25 cellular contexts compared by ENCODE assay signal in genomic region chr20:63367446-63368055, GRCh38. TPM values are rescaled to one million over a fixed set of nuclear protein-coding genes. Genes with fewer than 3 reads are reported as not detected.
"Had no signal": no experiment of that assay in that cellular context is flagged by ENCODE, and none has a peak within 500 bp of the region (broad histone marks: within the 10 kb centered on the region; RNA-seq: fewer than 3 reads in every experiment).

No MANE protein-coding gene starts in this region.

- DNase-seq: activated CD4-positive, alpha-beta T cell treated with anti-CD3 and anti-CD28 coated beads for 4 hours; activated CD8-positive, alpha-beta memory T cell treated with anti-CD3 and anti-CD28 coated beads, Interleukin-2, amount 50 U/mL, for 4 hours; activated CD8-positive, alpha-beta T cell treated with anti-CD3 and anti-CD28 coated beads for 36 hours; activated gamma-delta T cell treated with Interleukin-2 at 50 U/mL for 16 hours; activated naive CD4-positive, alpha-beta T cell treated with anti-CD3 and anti-CD28 coated beads, Interleukin-2, amount 50 U/mL, for 16 hours; activated naive CD8-positive, alpha-beta T cell treated with anti-CD3 and anti-CD28 coated beads, Interleukin-2, amount 10 ng/mL, durations not matched to agents 7 days and 5 days; activated T-cell treated with anti-CD3 and anti-CD28 coated beads, Interleukin-2, amount 50 U/mL, for 72 hours; central memory CD4-positive, alpha-beta T cell; MG63; MV-4-11; NCI-H1417 treated with DMSO at 0.1 percent for 48 hours; NCI-H1694; NCI-H2029; NCI-H2107; NCI-H510A; NCI-H526 treated with DMSO at 0.1 percent for 48 hours; SJCRH30 had no signal

- H3K27ac Mint-ChIP-seq: activated CD8-positive, alpha-beta T cell treated with anti-CD3 and anti-CD28 coated beads for 36 hours; activated naive CD8-positive, alpha-beta T cell treated with anti-CD3 and anti-CD28 coated beads, Interleukin-2, amount 10 ng/mL, durations not matched to agents 7 days and 5 days; activated T-cell treated with anti-CD3 and anti-CD28 coated beads, Interleukin-2, amount 50 U/mL, for 72 hours; activated T-helper 2 cell treated with anti-CD3 and anti-CD28 coated beads, Interferon-gamma antibody, Interleukin-2, Interleukin-4, amounts not matched to agents 10 μg/mL and 5 μg/mL and 100 μg/mL, durations not matched to agents 14 hours and 24 hours and 36 hours; T-helper 1 cell treated with Interleukin-12 subunit alpha and Interleukin-12 subunit beta and Interleukin-4 antibody, amounts not matched to agents 30 μg/mL and 1 μg/mL, for 36 hours had no signal

- H3K4me1 ChIP-seq: adrenal gland, breast epithelium, SJCRH30 had no signal

- H3K9me3 Mint-ChIP-seq: activated CD8-positive, alpha-beta T cell treated with anti-CD3 and anti-CD28 coated beads for 36 hours; activated naive CD8-positive, alpha-beta T cell treated with anti-CD3 and anti-CD28 coated beads, Interleukin-2, amount 10 ng/mL, durations not matched to agents 7 days and 5 days; activated T-cell treated with anti-CD3 and anti-CD28 coated beads, Interleukin-2, amount 50 U/mL, for 72 hours; activated T-helper 2 cell treated with anti-CD3 and anti-CD28 coated beads, Interferon-gamma antibody, Interleukin-2, Interleukin-4, amounts not matched to agents 10 μg/mL and 5 μg/mL and 100 μg/mL, durations not matched to agents 14 hours and 24 hours and 36 hours; T-helper 1 cell treated with Interleukin-12 subunit alpha and Interleukin-12 subunit beta and Interleukin-4 antibody, amounts not matched to agents 30 μg/mL and 1 μg/mL, for 36 hours had no signal

- H3K4me1 Mint-ChIP-seq: activated naive CD8-positive, alpha-beta T cell treated with anti-CD3 and anti-CD28 coated beads, Interleukin-2, amount 10 ng/mL, durations not matched to agents 7 days and 5 days had no signal

- ATAC-seq: activated CD4-positive, CD25-positive, alpha-beta regulatory T cell treated with anti-CD3 and anti-CD28 coated beads, Interleukin-2, amount 50 U/mL, for 24 hours; activated CD8-positive, alpha-beta T cell treated with anti-CD3 and anti-CD28 coated beads for 36 hours; activated T-cell treated with anti-CD3 and anti-CD28 coated beads, Interleukin-2, amount 50 U/mL, for 72 hours; Right ventricle myocardium inferior; SK-N-SH treated with all-trans-retinoic acid at 6 μM for 48 hours had no signal

- H3K4me3 ChIP-seq: adrenal gland, breast epithelium, MG63, SJCRH30 had no signal

- H3K36me3 Mint-ChIP-seq: activated naive CD8-positive, alpha-beta T cell treated with anti-CD3 and anti-CD28 coated beads, Interleukin-2, amount 10 ng/mL, durations not matched to agents 7 days and 5 days had no signal

- H3K9me3 ChIP-seq: adrenal gland, breast epithelium, MG63, SJCRH30 had no signal

- H3K4me3 Mint-ChIP-seq: activated CD8-positive, alpha-beta T cell treated with anti-CD3 and anti-CD28 coated beads for 36 hours; activated naive CD8-positive, alpha-beta T cell treated with anti-CD3 and anti-CD28 coated beads, Interleukin-2, amount 10 ng/mL, durations not matched to agents 7 days and 5 days; activated T-cell treated with anti-CD3 and anti-CD28 coated beads, Interleukin-2, amount 50 U/mL, for 72 hours; T-helper 1 cell treated with Interleukin-12 subunit alpha and Interleukin-12 subunit beta and Interleukin-4 antibody, amounts not matched to agents 30 μg/mL and 1 μg/mL, for 36 hours had no signal

- H3K27ac ChIP-seq: adrenal gland, breast epithelium, SJCRH30 had no signal

RNA-seq across cellular contexts. Expression of gene CHRNA4, which starts 6.4 kb away (rescaled TPM):
- total RNA-seq: activated CD8-positive, alpha-beta T cell treated with anti-CD3 and anti-CD28 coated beads for 36 hours; activated naive CD8-positive, alpha-beta T cell treated with anti-CD3 and anti-CD28 coated beads, Interleukin-2, amount 10 ng/mL, durations not matched to agents 7 days and 5 days; activated T-cell treated with anti-CD3 and anti-CD28 coated beads, Interleukin-2, amount 50 U/mL, for 72 hours; activated T-helper 2 cell treated with anti-CD3 and anti-CD28 coated beads, Interferon-gamma antibody, Interleukin-2, Interleukin-4, amounts not matched to agents 10 μg/mL and 5 μg/mL and 100 μg/mL, durations not matched to agents 14 hours and 24 hours and 36 hours; breast epithelium; OCI-LY7 had no signal
